Comparison of ENCODE assay signal across 1 cellular context in the genomic region with DNA sequence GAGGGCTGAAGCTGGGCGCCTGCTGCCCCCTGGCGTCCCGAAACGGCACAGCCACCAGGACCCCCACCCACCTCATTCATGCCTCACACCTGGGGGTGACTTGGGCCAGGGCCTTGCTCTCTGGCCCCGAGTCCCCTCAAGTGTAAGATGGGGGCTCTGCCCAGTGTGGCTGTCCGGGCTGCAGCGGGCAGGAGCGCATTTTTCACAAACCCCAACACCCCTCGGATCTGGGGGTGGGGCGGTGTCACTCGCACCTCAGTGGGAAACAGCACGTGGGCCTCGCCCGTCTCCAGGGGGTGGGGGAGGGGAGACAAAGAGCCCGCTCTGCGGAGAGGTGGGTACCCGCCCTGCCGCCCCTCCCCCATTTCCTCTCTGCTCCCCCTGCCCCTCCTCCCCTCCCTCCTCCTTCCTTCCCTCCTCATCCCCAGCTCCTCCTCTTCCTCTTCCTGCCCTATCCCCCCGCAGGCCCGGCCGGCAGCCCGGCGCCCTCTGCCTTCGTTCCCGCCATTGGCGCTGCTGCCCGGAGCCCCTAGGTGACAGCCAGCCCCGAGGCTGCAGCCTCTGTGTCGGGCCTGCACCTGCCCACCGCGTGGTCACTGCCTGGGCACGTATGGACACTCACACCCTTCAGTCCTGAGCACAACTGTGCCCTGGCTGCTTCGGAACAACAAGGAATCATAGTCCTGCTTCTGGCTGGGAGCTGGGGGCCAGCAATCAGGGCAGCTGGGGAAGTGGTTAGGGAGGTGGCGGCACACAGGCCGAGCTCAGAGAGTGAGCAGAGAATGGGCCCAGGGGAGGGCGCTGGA.
A peak's percentile ranks its signal among the peaks of the same experiment; 100 is the strongest.
TF ChIP-seq lines count a peak whose summit lies in the region.

No MANE protein-coding gene starts in this region.

TF ChIP-seq in HEK293, 187 proteins besides CTCF, POLR2A, EP300 and RAD21 (continued from another document):
- TF ChIP-seq, protein P1, sequence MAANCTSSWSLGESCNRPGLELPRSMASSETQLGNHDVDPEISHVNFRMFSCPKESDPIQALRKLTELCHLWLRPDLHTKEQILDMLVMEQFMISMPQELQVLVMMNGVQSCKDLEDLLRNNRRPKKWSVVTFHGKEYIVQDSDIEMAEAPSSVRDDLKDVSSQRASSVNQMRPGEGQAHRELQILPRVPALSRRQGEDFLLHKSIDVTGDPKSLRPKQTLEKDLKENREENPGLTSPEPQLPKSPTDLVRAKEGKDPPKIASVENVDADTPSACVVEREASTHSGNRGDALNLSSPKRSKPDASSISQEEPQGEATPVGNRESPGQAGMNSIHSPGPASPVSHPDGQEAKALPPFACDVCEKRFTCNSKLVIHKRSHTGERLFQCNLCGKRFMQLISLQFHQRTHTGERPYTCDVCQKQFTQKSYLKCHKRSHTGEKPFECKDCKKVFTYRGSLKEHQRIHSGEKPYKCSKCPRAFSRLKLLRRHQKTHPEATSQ (tag by site-specific recombination; IDR thresholded peaks at IDR 0.05) = no peak
- 0 out of 2 replicates have a peak, but pooled peaks have one; percentile 54 for TF ChIP-seq KLF9 (tag by site-specific recombination; IDR thresholded peaks at IDR 0.05; ENCODE audit: low read depth)
- 0 out of 2 replicates have a peak, but pooled peaks have one; percentile 11 for TF ChIP-seq ZNF423 (tag by site-specific recombination; IDR thresholded peaks at IDR 0.05)
- TF ChIP-seq ZNF211 (tag by site-specific recombination; IDR thresholded peaks at IDR 0.05; ENCODE audit: low read depth) = no peak
- TF ChIP-seq PRDM1 (tag by site-specific recombination; IDR thresholded peaks at IDR 0.05) = no peak
- TF ChIP-seq, protein P2, sequence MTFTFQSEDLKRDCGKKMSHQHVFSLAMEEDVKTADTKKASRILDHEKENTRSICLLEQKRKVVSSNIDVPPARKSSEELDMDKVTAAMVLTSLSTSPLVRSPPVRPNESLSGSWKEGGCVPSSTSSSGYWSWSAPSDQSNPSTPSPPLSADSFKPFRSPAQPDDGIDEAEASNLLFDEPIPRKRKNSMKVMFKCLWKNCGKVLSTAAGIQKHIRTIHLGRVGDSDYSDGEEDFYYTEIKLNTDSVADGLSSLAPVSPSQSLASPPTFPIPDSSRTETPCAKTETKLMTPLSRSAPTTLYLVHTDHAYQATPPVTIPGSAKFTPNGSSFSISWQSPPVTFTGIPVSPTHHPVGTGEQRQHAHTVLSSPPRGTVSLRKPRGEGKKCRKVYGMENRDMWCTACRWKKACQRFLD (tag by site-specific recombination; IDR thresholded peaks at IDR 0.05) = no peak
- no peak for TF ChIP-seq ZNF555 (tag by site-specific recombination; conservative IDR thresholded peaks at IDR 0.05)
- no peak for TF ChIP-seq PRDM10 (tag by site-specific recombination; IDR thresholded peaks at IDR 0.05)
- TF ChIP-seq ZSCAN23 (tag by site-specific recombination; IDR thresholded peaks at IDR 0.05) = no peak
- no peak for TF ChIP-seq ZNF777 (tag by site-specific recombination; IDR thresholded peaks at IDR 0.05; ENCODE audit: borderline replicate concordance)
- 0 out of 2 replicates have a peak, but pooled peaks have one; percentile 43 for TF ChIP-seq ZSCAN30 (tag by site-specific recombination; IDR thresholded peaks at IDR 0.05)
- no peak for TF ChIP-seq ZSCAN4 (tag by site-specific recombination; IDR thresholded peaks at IDR 0.05)
- TF ChIP-seq ZFHX2 (tag by site-specific recombination; conservative IDR thresholded peaks at IDR 0.05) = peak; percentile 84
- TF ChIP-seq PATZ1 (tag by site-specific recombination; IDR thresholded peaks at IDR 0.05) = peak; percentile 61
- no peak for TF ChIP-seq GLI4 (tag by site-specific recombination; IDR thresholded peaks at IDR 0.05)
- peak; percentile 26; the same call in 1 of the 2 replicates for TF ChIP-seq KLF7 (tag by site-specific recombination; IDR thresholded peaks at IDR 0.05; ENCODE audit: borderline replicate concordance)
- TF ChIP-seq ZNF585B (tag by site-specific recombination; IDR thresholded peaks at IDR 0.05) = no peak
- peak; percentile 42; the same call in 1 of the 2 replicates for TF ChIP-seq KLF16 (tag by site-specific recombination; IDR thresholded peaks at IDR 0.05)
- TF ChIP-seq, protein P3, sequence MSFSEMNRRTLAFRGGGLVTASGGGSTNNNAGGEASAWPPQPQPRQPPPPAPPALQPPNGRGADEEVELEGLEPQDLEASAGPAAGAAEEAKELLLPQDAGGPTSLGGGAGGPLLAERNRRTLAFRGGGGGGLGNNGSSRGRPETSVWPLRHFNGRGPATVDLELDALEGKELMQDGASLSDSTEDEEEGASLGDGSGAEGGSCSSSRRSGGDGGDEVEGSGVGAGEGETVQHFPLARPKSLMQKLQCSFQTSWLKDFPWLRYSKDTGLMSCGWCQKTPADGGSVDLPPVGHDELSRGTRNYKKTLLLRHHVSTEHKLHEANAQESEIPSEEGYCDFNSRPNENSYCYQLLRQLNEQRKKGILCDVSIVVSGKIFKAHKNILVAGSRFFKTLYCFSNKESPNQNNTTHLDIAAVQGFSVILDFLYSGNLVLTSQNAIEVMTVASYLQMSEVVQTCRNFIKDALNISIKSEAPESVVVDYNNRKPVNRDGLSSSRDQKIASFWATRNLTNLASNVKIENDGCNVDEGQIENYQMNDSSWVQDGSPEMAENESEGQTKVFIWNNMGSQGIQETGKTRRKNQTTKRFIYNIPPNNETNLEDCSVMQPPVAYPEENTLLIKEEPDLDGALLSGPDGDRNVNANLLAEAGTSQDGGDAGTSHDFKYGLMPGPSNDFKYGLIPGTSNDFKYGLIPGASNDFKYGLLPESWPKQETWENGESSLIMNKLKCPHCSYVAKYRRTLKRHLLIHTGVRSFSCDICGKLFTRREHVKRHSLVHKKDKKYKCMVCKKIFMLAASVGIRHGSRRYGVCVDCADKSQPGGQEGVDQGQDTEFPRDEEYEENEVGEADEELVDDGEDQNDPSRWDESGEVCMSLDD (tag by site-specific recombination; IDR thresholded peaks at IDR 0.05) = 0 out of 2 replicates have a peak, but pooled peaks have one; percentile 51
- no peak for TF ChIP-seq ZNF416 (tag by site-specific recombination; IDR thresholded peaks at IDR 0.05)
- no peak for TF ChIP-seq RBAK (tag by site-specific recombination; IDR thresholded peaks at IDR 0.05)
- peak; percentile 37; the same call in 1 of the 2 replicates for TF ChIP-seq ZNF600 (tag by site-specific recombination; IDR thresholded peaks at IDR 0.05)
- no peak for TF ChIP-seq ZNF529 (tag by site-specific recombination; IDR thresholded peaks at IDR 0.05; ENCODE audit: insufficient replicate concordance)
- TF ChIP-seq ZNF239 (tag by site-specific recombination; IDR thresholded peaks at IDR 0.05) = no peak
- no peak for TF ChIP-seq OVOL3 (tag by site-specific recombination; IDR thresholded peaks at IDR 0.05)
- no peak for TF ChIP-seq ZNF2 (tag by site-specific recombination; IDR thresholded peaks at IDR 0.05)
- TF ChIP-seq ZBTB7A (tag by site-specific recombination; IDR thresholded peaks at IDR 0.05; ENCODE audit: low read depth) = no peak
- peak; percentile 52 for TF ChIP-seq ZNF654 (tag by site-specific recombination; IDR thresholded peaks at IDR 0.05; ENCODE audit: low read depth)
- TF ChIP-seq SP3 (tag by site-specific recombination; IDR thresholded peaks at IDR 0.05) = peak; percentile 78
- TF ChIP-seq ZNF311 (tag by site-specific recombination; IDR thresholded peaks at IDR 0.05; ENCODE audit: borderline replicate concordance) = no peak
- no peak for TF ChIP-seq ZNF155 (tag by site-specific recombination; IDR thresholded peaks at IDR 0.05)
- TF ChIP-seq ZNF707 (tag by site-specific recombination; IDR thresholded peaks at IDR 0.05) = no peak
- no peak for TF ChIP-seq ZNF560 (tag by site-specific recombination; IDR thresholded peaks at IDR 0.05; ENCODE audit: borderline replicate concordance)
- no peak for TF ChIP-seq ZNF280C (tag by site-specific recombination; IDR thresholded peaks at IDR 0.05)
- no peak for TF ChIP-seq ZNF248 (tag by site-specific recombination; IDR thresholded peaks at IDR 0.05)
- peak; percentile 59 for TF ChIP-seq GLIS1 (tag by site-specific recombination; IDR thresholded peaks at IDR 0.05)
- peak; percentile 61 for TF ChIP-seq EGR2 (tag by site-specific recombination; IDR thresholded peaks at IDR 0.05; ENCODE audit: low read depth)
TF ChIP-seq in HEK293: peak in this region for 15.
